30 cellular contexts compared by ENCODE assay signal in genomic region chr5:132461235-132461634, GRCh38. TPM values are rescaled to one million over a fixed set of nuclear protein-coding genes. Genes with fewer than 3 reads are reported as not detected.
DNase-seq lines count a peak whose midpoint lies in the region; ATAC-seq and TF ChIP-seq lines count a peak whose summit lies in the region.
"Had no signal": no experiment of that assay in that cellular context is flagged by ENCODE, and none has a peak within 500 bp of the region (broad histone marks: within the 10 kb centered on the region; RNA-seq: fewer than 3 reads in every experiment).

No MANE protein-coding gene starts in this region.

- peak overlapping the region; percentile 99 for H3K27ac Mint-ChIP-seq in activated CD4-positive, alpha-beta T cell treated with anti-CD3 and anti-CD28 coated beads, Interleukin-2, amount 10 ng/mL, durations not matched to agents 7 days and 5 days
- H3K27ac Mint-ChIP-seq in immature natural killer cell (peak overlapping the region; percentile 98 to 100 (median 100)), HFFc6 (no peak overlapping the region)

- H3K4me1 Mint-ChIP-seq in activated CD4-positive, alpha-beta T cell treated with anti-CD3 and anti-CD28 coated beads, Interleukin-2, amount 10 ng/mL, durations not matched to agents 7 days and 5 days: peaks cover 98% of the 10 kb centered on the region
- peaks cover 100% of the 10 kb centered on the region in 2 donors for H3K4me1 Mint-ChIP-seq in immature natural killer cell
- H3K4me1 Mint-ChIP-seq in HFFc6 (ENCODE audit: low read depth): peaks cover 69% of the 10 kb centered on the region

- H3K4me1 ChIP-seq in OCI-LY7 (ENCODE audit: insufficient read depth, low read length, poor library complexity, severe bottlenecking) (peaks cover 87% of the 10 kb centered on the region), spleen (peaks cover 85 to 100% (median 100%) of the 10 kb centered on the region in 6 donors)

- no peak for ATAC-seq in HG03108 (IDR thresholded peaks at IDR 0.05; ENCODE audit: unreplicated experiment)
- ATAC-seq: activated CD4-positive, CD25-positive, alpha-beta regulatory T cell treated with anti-CD3 and anti-CD28 coated beads, Interleukin-2, amount 50 U/mL, for 24 hours; activated naive CD4-positive, alpha-beta T cell treated with anti-CD3 and anti-CD28 coated beads, Interleukin-2, amount 50 U/mL, for 72 hours; Right ventricle myocardium inferior had no signal

- H2AFZ ChIP-seq in OCI-LY7 (ENCODE audit: low read length): no peak overlapping the region
- H2AFZ ChIP-seq: PC-9 had no signal

- TF ChIP-seq CTCF in OCI-LY7 (conservative IDR thresholded peaks at IDR 0.05; ENCODE audit: low read length) (no peak), spleen (IDR thresholded peaks at IDR 0.05 in 8 of 11, conservative IDR thresholded peaks at IDR 0.05 in 3 of 11) (no peak), HFFc6 (IDR thresholded peaks at IDR 0.05) (no peak)

- H3K36me3 Mint-ChIP-seq in activated CD4-positive, alpha-beta T cell treated with anti-CD3 and anti-CD28 coated beads, Interleukin-2, amount 10 ng/mL, durations not matched to agents 7 days and 5 days (ENCODE audit: low read depth): peaks cover 74% of the 10 kb centered on the region
- peaks cover 23 to 33% (median 33%) of the 10 kb centered on the region in 3 donors for H3K36me3 Mint-ChIP-seq in immature natural killer cell
- peaks cover 4% of the 10 kb centered on the region; the same call in 1 of the 2 replicates for H3K36me3 Mint-ChIP-seq in HFFc6 (ENCODE audit: low read depth)

- TF ChIP-seq POLR2A in spleen (IDR thresholded peaks at IDR 0.05): no peak

- no peak for DNase-seq in activated CD4-positive, alpha-beta T cell treated with anti-CD3 and anti-CD28 coated beads, Interleukin-2, amount 10 ng/mL, durations not matched to agents 7 days and 5 days
- DNase-seq in activated CD4-positive, alpha-beta T cell treated with anti-CD3 and anti-CD28 coated beads, Interleukin-2, amount 50 U/mL, for 4 hours: no peak
- no peak for DNase-seq in OCI-LY7 (ENCODE audit: low spot score)
- DNase-seq in immature natural killer cell: no peak
- DNase-seq in spleen: no peak
- no peak for DNase-seq in AG20443 (ENCODE audit: low spot score)
- no peak for DNase-seq in HFFc6
- DNase-seq: activated CD4-positive, alpha-beta memory T cell treated with anti-CD3 and anti-CD28 coated beads, Interleukin-2, amount 10 ng/mL, durations not matched to agents 7 days and 5 days; foreskin fibroblast; H7; islet precursor cell; KG1; left ventricle myocardium inferior; MM.1S; NCI-H2029; NCI-H526 treated with DMSO at 0.1 percent for 48 hours; PC-9; SK-N-SH; stimulated activated naive CD4-positive, alpha-beta T cell had no signal

- no peaks in the 10 kb centered on the region for H4K20me1 ChIP-seq in OCI-LY7 (ENCODE audit: insufficient read depth, low read length)

- no peaks in the 10 kb centered on the region for H3K9me3 ChIP-seq in OCI-LY7 (ENCODE audit: low read length)
- no peaks in the 10 kb centered on the region for H3K9me3 ChIP-seq in spleen
- H3K9me3 ChIP-seq: ascending aorta, esophagus muscularis mucosa, left ventricle myocardium inferior, ovary, SK-N-SH had no signal

- no peak overlapping the region for H3K4me3 Mint-ChIP-seq in activated CD4-positive, alpha-beta T cell treated with anti-CD3 and anti-CD28 coated beads, Interleukin-2, amount 10 ng/mL, durations not matched to agents 7 days and 5 days
- H3K4me3 Mint-ChIP-seq in immature natural killer cell (peak overlapping the region; percentile 72 to 91 (median 78)), HFFc6 (no peak overlapping the region)
- H3K4me3 Mint-ChIP-seq: activated CD4-positive, alpha-beta memory T cell treated with anti-CD3 and anti-CD28 coated beads, Interleukin-2, amount 10 ng/mL, durations not matched to agents 7 days and 5 days had no signal

- no peaks in the 10 kb centered on the region for H3K79me2 ChIP-seq in OCI-LY7 (ENCODE audit: insufficient read depth, low read depth, low read length)

- no peaks in the 10 kb centered on the region for H3K9me2 ChIP-seq in OCI-LY7 (ENCODE audit: insufficient read depth, low read length)
- H3K9me2 ChIP-seq: SK-N-SH had no signal

- no peaks in the 10 kb centered on the region for H3K9me3 Mint-ChIP-seq in activated CD4-positive, alpha-beta T cell treated with anti-CD3 and anti-CD28 coated beads, Interleukin-2, amount 10 ng/mL, durations not matched to agents 7 days and 5 days
- H3K9me3 Mint-ChIP-seq in immature natural killer cell: no peaks in the 10 kb centered on the region
- no peaks in the 10 kb centered on the region for H3K9me3 Mint-ChIP-seq in HFFc6
- H3K9me3 Mint-ChIP-seq: activated CD4-positive, alpha-beta memory T cell treated with anti-CD3 and anti-CD28 coated beads, Interleukin-2, amount 10 ng/mL, durations not matched to agents 7 days and 5 days; T-helper 1 cell treated with Interleukin-12 subunit alpha and Interleukin-12 subunit beta and Interleukin-4 antibody, amounts not matched to agents 30 μg/mL and 1 μg/mL, for 36 hours had no signal

- H3K27me3 Mint-ChIP-seq in activated CD4-positive, alpha-beta T cell treated with anti-CD3 and anti-CD28 coated beads, Interleukin-2, amount 10 ng/mL, durations not matched to agents 7 days and 5 days: no peaks in the 10 kb centered on the region
- H3K27me3 Mint-ChIP-seq in immature natural killer cell (ENCODE audit: low read depth in 3 of 3) (peaks cover 30 to 47% (median 31%) of the 10 kb centered on the region in 3 donors), HFFc6 (ENCODE audit: insufficient read depth) (no peaks in the 10 kb centered on the region; the same call in 1 of the 2 replicates)
- H3K27me3 Mint-ChIP-seq: activated CD4-positive, alpha-beta memory T cell treated with anti-CD3 and anti-CD28 coated beads, Interleukin-2, amount 10 ng/mL, durations not matched to agents 7 days and 5 days had no signal

- 70 to 88% (median 80%) methylated on average over 1 of the region's 1 CpG for WGBS in spleen, 5 donors

- peak overlapping the region; percentile 16; the same call in 1 of the 2 replicates for H3K4me2 ChIP-seq in OCI-LY7 (ENCODE audit: low read length)
- H3K4me2 ChIP-seq: PC-9, SK-N-SH had no signal

- POLR2A ChIA-PET in activated CD4-positive, alpha-beta T cell treated with anti-CD3 and anti-CD28 coated beads, Interleukin-2, amount 10 ng/mL, durations not matched to agents 7 days and 5 days (lab: Charles Lee): no interaction called here
- POLR2A ChIA-PET in OCI-LY7 (lab: Charles Lee): no interaction called here

- H3K4me3 ChIP-seq in OCI-LY7 (ENCODE audit: low read depth, low read length, poor library complexity, severe bottlenecking): no peak overlapping the region
- H3K4me3 ChIP-seq in spleen: no peak overlapping the region
- H3K4me3 ChIP-seq: ascending aorta, coronary artery, esophagus muscularis mucosa, left ventricle myocardium inferior, ovary, PC-9 had no signal

- H3K27ac ChIP-seq in OCI-LY7 (ENCODE audit: low read depth, low read length, poor library complexity, severe bottlenecking) (no peak overlapping the region), spleen (peak overlapping the region in 6 of 8 donors; percentile 92 to 99 (median 96))
- H3K27ac ChIP-seq: 22Rv1, ascending aorta, coronary artery, esophagus muscularis mucosa, HL-60, ovary, PC-9 had no signal

- CTCF ChIA-PET in activated CD4-positive, alpha-beta T cell treated with anti-CD3 and anti-CD28 coated beads, Interleukin-2, amount 10 ng/mL, durations not matched to agents 7 days and 5 days (lab: Charles Lee): no interaction called here
- CTCF ChIA-PET in OCI-LY7 (lab: Charles Lee; ENCODE audit: unreplicated experiment): no interaction called here

- intact Hi-C loops in OCI-LY7 (cut with micrococcal nuclease; ENCODE audit: unreplicated experiment) (no loop called here), spleen (cut with DNase I; ENCODE audit: low total_unique reads) (no loop called here)

- H3K36me3 ChIP-seq in OCI-LY7 (ENCODE audit: insufficient read depth, low read length) (no peaks in the 10 kb centered on the region), spleen (peaks cover 0 to 26% (median 0%) of the 10 kb centered on the region in 6 donors)
- H3K36me3 ChIP-seq: ovary had no signal

- BruUV-seq in OCI-LY7 (replicated peaks; lab: Mats Ljungman, UMichigan): no TSS peak

- no peaks in the 10 kb centered on the region for H3K27me3 ChIP-seq in spleen (replicated peaks in 1 of 7)
- H3K27me3 ChIP-seq: ascending aorta, esophagus muscularis mucosa, ovary had no signal

RNA-seq across cellular contexts. Expression of gene IRF1, which starts 29.3 kb away (rescaled TPM):
- total RNA-seq in activated CD4-positive, alpha-beta T cell treated with anti-CD3 and anti-CD28 coated beads, Interleukin-2, amount 10 ng/mL, durations not matched to agents 7 days and 5 days: 100 to 1,000 TPM; 289 to 302 TPM
- 25.9 and 39.4 TPM in 2 replicates for total RNA-seq in OCI-LY7 (2014; rRNA removed; shearing (Covaris generic))
- 24.8 and 32.3 TPM in 2 replicates for total RNA-seq in OCI-LY7 (2022)
- 100 to 1,000 TPM; 349 to 460 (median 371) TPM for polyA plus RNA-seq in immature natural killer cell
- 100 to 1,000 TPM; 146 to 307 (median 165) TPM for total RNA-seq in spleen
- 100 to 1,000 TPM in 1 of 3 donors, 10 to 100 TPM in 2; 57.9 to 113 (median 59.7) TPM for polyA plus RNA-seq in spleen
- total RNA-seq in HFFc6 (2021; fragmentation: NEBNext Ultra II Directional; extraction: Animal tissue kit (Norgen Biotek cat#: 25700)): 10 to 100 TPM in 5 of 6 experiments, 1 to 10 TPM in 1; 9.8 to 19.7 (median 17.3) TPM

Comparison
In these comparisons a context has a peak if more than half of its experiments do, and no peak if none do; other contexts are left out.
1. H3K4me3 Mint-ChIP-seq: peak in immature natural killer cell (5 of 5); none in activated CD4-positive, alpha-beta T cell treated with anti-CD3 and anti-CD28 coated beads, Interleukin-2, amount 10 ng/mL, durations not matched to agents 7 days and 5 days (single experiment) and HFFc6 (single experiment).